ENCODE assay signal across 25 cellular contexts in genomic region chr19:11012507-11012906, GRCh38.
"Had no signal": no experiment of that assay in that cellular context is flagged by ENCODE, and none has a peak within 500 bp of the region (broad histone marks: within the 10 kb centered on the region; RNA-seq: fewer than 3 reads in every experiment).

No MANE protein-coding gene starts in this region.

- H2AFZ ChIP-seq: hepatocyte had no signal

- H3K27ac Mint-ChIP-seq: stimulated activated effector memory CD8-positive, alpha-beta T cell treated with anti-CD3 and anti-CD28 coated beads, Interleukin-12 subunit alpha, Interleukin-12 subunit beta, amount 100 ng/mL, for 72 hours; type B pancreatic cell had no signal

- H3K4me1 Mint-ChIP-seq: stimulated activated effector memory CD8-positive, alpha-beta T cell treated with anti-CD3 and anti-CD28 coated beads, Interleukin-12 subunit alpha, Interleukin-12 subunit beta, amount 100 ng/mL, for 72 hours had no signal

- H3K9me3 ChIP-seq: gastrocnemius medialis, heart left ventricle, ovary, psoas muscle, sigmoid colon, stomach, thyroid gland had no signal

- H3K36me3 ChIP-seq: ovary had no signal

- H3K79me2 ChIP-seq: hepatocyte had no signal

- H3K4me2 ChIP-seq: hepatocyte had no signal

- FAIRE-seq: kidney had no signal

- H3K4me3 Mint-ChIP-seq: naive thymus-derived CD8-positive, alpha-beta T cell; nephron progenitor cell; stimulated activated effector memory CD8-positive, alpha-beta T cell treated with anti-CD3 and anti-CD28 coated beads, Interleukin-12 subunit alpha, Interleukin-12 subunit beta, amount 100 ng/mL, for 72 hours; type B pancreatic cell had no signal

- H3K27me3 ChIP-seq: gastrocnemius medialis, heart left ventricle, hepatocyte, ovary, sigmoid colon, stomach, thyroid gland had no signal

- H3K4me1 ChIP-seq: gastrocnemius medialis, psoas muscle, sigmoid colon, stomach had no signal

- H3K4me3 ChIP-seq: coronary artery, gastrocnemius medialis, heart left ventricle, hepatocyte, ovary, psoas muscle, sigmoid colon, stomach, thyroid gland had no signal

- H3K9me3 Mint-ChIP-seq: naive thymus-derived CD8-positive, alpha-beta T cell; nephron progenitor cell; stimulated activated effector memory CD8-positive, alpha-beta T cell treated with anti-CD3 and anti-CD28 coated beads, Interleukin-12 subunit alpha, Interleukin-12 subunit beta, amount 100 ng/mL, for 72 hours; type B pancreatic cell had no signal

- H3K27ac ChIP-seq: coronary artery, epithelial cell of prostate, gastrocnemius medialis, heart left ventricle, hepatocyte, ovary, psoas muscle, sigmoid colon, stomach, thyroid gland had no signal

- ATAC-seq: esophagus mucosa; gastrocnemius medialis; heart left ventricle; left lobe of liver; naive thymus-derived CD8-positive, alpha-beta T cell; psoas muscle; stimulated activated effector memory CD8-positive, alpha-beta T cell treated with anti-CD3 and anti-CD28 coated beads, Interleukin-12 subunit alpha, Interleukin-12 subunit beta, amount 100 ng/mL, for 72 hours had no signal

- H3K27me3 Mint-ChIP-seq: naive thymus-derived CD8-positive, alpha-beta T cell; type B pancreatic cell had no signal

- DNase-seq: dermis blood vessel endothelial cell; effector memory CD4-positive, alpha-beta T cell; foreskin fibroblast; gastrocnemius medialis; heart left ventricle; kidney; mesendoderm; naive thymus-derived CD8-positive, alpha-beta T cell; nephron progenitor cell; occipital lobe; ovary; psoas muscle; sigmoid colon; stimulated activated CD4-positive, alpha-beta T cell treated with anti-CD3 and anti-CD28 coated beads, Interleukin-2, amount 100 ng/mL, for 24 hours; stimulated activated CD4-positive, alpha-beta T cell treated with anti-CD3 and anti-CD28 coated beads, Interleukin-4, amount 100 ng/mL, for 24 hours; stimulated activated naive CD4-positive, alpha-beta T cell treated with Interleukin-2 at 50 U/mL for 16 hours; stomach; thyroid gland had no signal
